ENCODE assay signal across 9 cellular contexts in genomic region chr1:212161231-212161781, GRCh38.
DNase-seq lines count a peak whose midpoint lies in the region; ATAC-seq and TF ChIP-seq lines count a peak whose summit lies in the region.
"Had no signal": no experiment of that assay in that cellular context is flagged by ENCODE, and none has a peak within 500 bp of the region (broad histone marks: within the 10 kb centered on the region; RNA-seq: fewer than 3 reads in every experiment).

No MANE protein-coding gene starts in this region.

- DNase-seq in right cardiac atrium (no peak), left ventricle myocardium inferior (no peak), RPMI7951 (ENCODE audit: low read depth) (peak; percentile 78), upper lobe of left lung (no peak), medulla oblongata (ENCODE audit: extremely low spot score) (no peak), NCI-H345 treated with DMSO at 0.1 percent for 48 hours (lab: John Stamatoyannopoulos, UW; ENCODE audit: unreplicated experiment) (no peak), posterior vena cava (ENCODE audit: low spot score) (no peak)
- DNase-seq: DMS 273 treated with DMSO at 0.1 percent for 48 hours had no signal

- no peak for TF ChIP-seq POLR2A in upper lobe of left lung (IDR thresholded peaks at IDR 0.05)

- intact Hi-C loops in right cardiac atrium (cut with DNase I) (loop anchor here in 1 of 4 donors (10.0 kb wide), 1 partner anchor 87 kb away; no protein-coding TSS in a partner anchor), left ventricle myocardium inferior (cut with micrococcal nuclease) (loop anchor here (10.0 kb wide), 1 partner anchor 123 kb away; the partner anchor contains the start of gene PPP2R5A), posterior vena cava (cut with DNase I) (no loop called here)

- no peaks in the 10 kb centered on the region for H3K9me3 ChIP-seq in right cardiac atrium (ENCODE audit: control insufficient read depth, low read length)
- no peaks in the 10 kb centered on the region for H3K9me3 ChIP-seq in left ventricle myocardium inferior (replicated peaks)
- H3K9me3 ChIP-seq in upper lobe of left lung: no peaks in the 10 kb centered on the region

- no peak overlapping the region for H3K27ac ChIP-seq in right cardiac atrium (ENCODE audit: low read length)
- no peak overlapping the region for H3K27ac ChIP-seq in left ventricle myocardium inferior (replicated peaks)
- peak overlapping the region in 3 of 4 donors; percentile 19 to 52 (median 45) for H3K27ac ChIP-seq in upper lobe of left lung

- H3K36me3 ChIP-seq in left ventricle myocardium inferior (no peaks in the 10 kb centered on the region), upper lobe of left lung (no peaks in the 10 kb centered on the region)

- TF ChIP-seq EP300 in upper lobe of left lung (IDR thresholded peaks at IDR 0.05): no peak

- H3K4me3 ChIP-seq in right cardiac atrium (ENCODE audit: low read length): no peak overlapping the region
- no peak overlapping the region for H3K4me3 ChIP-seq in left ventricle myocardium inferior
- H3K4me3 ChIP-seq in upper lobe of left lung: no peak overlapping the region

- H3K4me1 ChIP-seq in right cardiac atrium (ENCODE audit: control insufficient read depth, insufficient read depth, low read length) (peaks cover 6% of the 10 kb centered on the region), left ventricle myocardium inferior (peaks cover 47% of the 10 kb centered on the region), upper lobe of left lung (peaks cover 15 to 24% (median 19%) of the 10 kb centered on the region in 4 donors)

- WGBS in right cardiac atrium: 30% methylated on average over 2 of the region's 2 CpGs
- WGBS in upper lobe of left lung, 2 donors: 45 to 53% methylated on average over 1 to 2 of the region's 2 CpGs

- peak; percentile 12 to 44 for ATAC-seq in right cardiac atrium
- ATAC-seq in esophagus mucosa: peak; percentile 91
- ATAC-seq in upper lobe of left lung (ENCODE audit: low FRiP score in 2 of 2): peak in 1 of 2 donors; percentile 39

- no peak for TF ChIP-seq CTCF in left ventricle myocardium inferior (IDR thresholded peaks at IDR 0.05; ENCODE audit: borderline replicate concordance)
- TF ChIP-seq CTCF in upper lobe of left lung (IDR thresholded peaks at IDR 0.05): no peak

- no peaks in the 10 kb centered on the region for H3K27me3 ChIP-seq in right cardiac atrium (ENCODE audit: control insufficient read depth, insufficient read depth)
- H3K27me3 ChIP-seq in left ventricle myocardium inferior (ENCODE audit: low read depth): no peaks in the 10 kb centered on the region
- no peaks in the 10 kb centered on the region for H3K27me3 ChIP-seq in upper lobe of left lung

Comparison
In these comparisons a context has a peak if more than half of its experiments do, and no peak if none do; other contexts are left out.
1. H3K27ac ChIP-seq: peak in upper lobe of left lung (3 of 4); none in right cardiac atrium (single experiment) and left ventricle myocardium inferior (single experiment).